In genomic region chr4:123398803-123399637, GRCh38 we compare ENCODE assay signal across 8 cellular contexts. TPM values are rescaled to one million over a fixed set of nuclear protein-coding genes. Genes with fewer than 3 reads are reported as not detected.
DNase-seq lines count a peak whose midpoint lies in the region; ATAC-seq and TF ChIP-seq lines count a peak whose summit lies in the region.

No MANE protein-coding gene starts in this region.

- intact Hi-C loops in PC-9 (cut with micrococcal nuclease; ENCODE audit: unreplicated experiment) = loop anchor here (1.0 to 5.0 kb wide), 8 partner anchors 17 to 924 kb away; no protein-coding TSS in a partner anchor

- H3K27ac ChIP-seq in ACC112 (ENCODE audit: low read depth, low read length) (peak overlapping the region; percentile 26), PC-9 (peak overlapping the region; percentile 83), tibial nerve (peak overlapping the region; percentile 10 to 91 (median 87))

- 0 out of 2 replicates have a peak, but pooled peaks cover 1% of the 10 kb centered on the region for H3K9me3 ChIP-seq in PC-9 (ENCODE audit: insufficient read depth, low read depth)
- no peaks in the 10 kb centered on the region for H3K9me3 ChIP-seq in neuron (ENCODE audit: low read length)
- no peaks in the 10 kb centered on the region for H3K9me3 ChIP-seq in tibial nerve

- ATAC-seq in GM18511 (IDR thresholded peaks at IDR 0.05; ENCODE audit: unreplicated experiment) (peak; percentile 32), HG03066 (IDR thresholded peaks at IDR 0.05; ENCODE audit: low read depth, unreplicated experiment) (peak; percentile 23)

- CTCF ChIA-PET in PC-9 (lab: Charles Lee) = interaction anchor here (0.6 to 1.0 kb wide), 4 partner anchors 81 to 281 kb away, joined by 3 to 4 read pairs (median 3); no protein-coding TSS in a partner anchor

- peaks cover 23% of the 10 kb centered on the region for H3K36me3 ChIP-seq in ACC112 (ENCODE audit: insufficient read depth, low read length)
- H3K36me3 ChIP-seq in PC-9 (ENCODE audit: low read depth) = peaks cover 30% of the 10 kb centered on the region
- peaks cover 15% of the 10 kb centered on the region for H3K36me3 ChIP-seq in neuron (ENCODE audit: insufficient read depth, low read length)
- peaks cover 0 to 19% (median 0%) of the 10 kb centered on the region in 3 donors for H3K36me3 ChIP-seq in tibial nerve

- peak in 1 of 2 donors; percentile 34 for TF ChIP-seq EP300 in tibial nerve (IDR thresholded peaks at IDR 0.05)

- no peak for TF ChIP-seq POLR2A in tibial nerve (IDR thresholded peaks at IDR 0.05)

- peaks cover 24% of the 10 kb centered on the region for H3F3A ChIP-seq in PC-9 (ENCODE audit: insufficient read depth, low read depth)

- peak overlapping the region; percentile 55 for H2AFZ ChIP-seq in ACC112 (ENCODE audit: low read length, unreplicated experiment)
- H2AFZ ChIP-seq in PC-9 = peak overlapping the region; percentile 80
- peak overlapping the region; percentile 69 for H2AFZ ChIP-seq in neuron (ENCODE audit: low read depth, low read length)

- POLR2A ChIA-PET in PC-9 (lab: Charles Lee; ENCODE audit: unreplicated experiment) = interaction anchor here (0.5 to 0.7 kb wide), 3 partner anchors 20 to 156 kb away, joined by 3 read pairs; no protein-coding TSS in a partner anchor

- peak; percentile 65 to 85 for DNase-seq in PC-9
- peak; percentile 10 for DNase-seq in activated gamma-delta T cell (lab: John Stamatoyannopoulos, UW)
- DNase-seq in fibroblast of pulmonary artery (ENCODE audit: low read depth) = peak; percentile 87
- peak; percentile 36 to 53 for DNase-seq in tibial nerve (ENCODE audit: low spot score in 2 of 2)

- TF ChIP-seq CTCF in PC-9 (conservative IDR thresholded peaks at IDR 0.05) (peak; percentile 50; the same call in 1 of the 2 replicates), fibroblast of pulmonary artery (IDR thresholded peaks at IDR 0.05; ENCODE audit: low read length, missing control alignments) (peak; percentile 28), tibial nerve (IDR thresholded peaks at IDR 0.05) (peak in 1 of 5 experiments; percentile 12)

- H3K27me3 ChIP-seq in ACC112 (ENCODE audit: insufficient read depth, low read length) (no peaks in the 10 kb centered on the region), PC-9 (ENCODE audit: insufficient read depth, low read depth) (no peaks in the 10 kb centered on the region), neuron (ENCODE audit: insufficient read depth, low read length) (no peaks in the 10 kb centered on the region), tibial nerve (no peaks in the 10 kb centered on the region)

- H3K4me1 ChIP-seq in ACC112 (ENCODE audit: control insufficient read depth, insufficient read depth, low read length, unreplicated experiment) (peaks cover 7% of the 10 kb centered on the region), PC-9 (replicated peaks; ENCODE audit: insufficient read depth) (peaks cover 36% of the 10 kb centered on the region), neuron (ENCODE audit: insufficient read depth, low read length) (peaks cover 8% of the 10 kb centered on the region), tibial nerve (peaks cover 0 to 13% (median 0%) of the 10 kb centered on the region in 4 donors)

- H3K79me2 ChIP-seq in ACC112 (ENCODE audit: control insufficient read depth, insufficient read depth, low read length, unreplicated experiment) (peaks cover 25% of the 10 kb centered on the region), PC-9 (ENCODE audit: low read depth) (peaks cover 70% of the 10 kb centered on the region)

- H3K9me2 ChIP-seq in PC-9 (ENCODE audit: insufficient read depth) = no peaks in the 10 kb centered on the region

- H3K4me3 ChIP-seq in ACC112 (ENCODE audit: low read depth, low read length) (peak overlapping the region; percentile 84), PC-9 (peak overlapping the region; percentile 86), fibroblast of pulmonary artery (replicated peaks; ENCODE audit: low read depth, low read length) (peak overlapping the region; percentile 69), neuron (ENCODE audit: low read length) (peak overlapping the region; percentile 63), tibial nerve (peak overlapping the region; percentile 53 to 85 (median 70))

- 0 to 1% methylated on average over 41 to 45 of the region's 45 CpGs for WGBS in tibial nerve, 2 donors

- BruUV-seq in PC-9 (replicated peaks; lab: Mats Ljungman, UMichigan) = no TSS peak

- no peaks in the 10 kb centered on the region for H4K20me1 ChIP-seq in PC-9 (ENCODE audit: insufficient read depth)

- H3K4me2 ChIP-seq in PC-9 = peak overlapping the region; percentile 91

RNA-seq across cellular contexts. Expression of gene SPRY1, which starts 2.4 kb away (rescaled TPM):
- 13.1 and 18.3 TPM in 2 replicates for total RNA-seq in PC-9 (2021)
- 100 to 1,000 TPM; 101 to 195 (median 169) TPM for total RNA-seq in tibial nerve

Comparison
In these comparisons a context has a peak if more than half of its experiments do, and no peak if none do; other contexts are left out.
1. Peak in every context shown above with its lines: DNase-seq, ATAC-seq, H3K4me3 ChIP-seq and H3K27ac ChIP-seq.
2. H3K27ac ChIP-seq: peak in every context shown above with its lines; median percentile 87 in tibial nerve; 83 in PC-9; 26 in ACC112.
3. DNase-seq: peak in every context shown above with its lines; median percentile 87 in fibroblast of pulmonary artery; 75 in PC-9; 44 in tibial nerve; 10 in activated gamma-delta T cell.